ENCODE assay signal across 34 cellular contexts in the genomic region with DNA sequence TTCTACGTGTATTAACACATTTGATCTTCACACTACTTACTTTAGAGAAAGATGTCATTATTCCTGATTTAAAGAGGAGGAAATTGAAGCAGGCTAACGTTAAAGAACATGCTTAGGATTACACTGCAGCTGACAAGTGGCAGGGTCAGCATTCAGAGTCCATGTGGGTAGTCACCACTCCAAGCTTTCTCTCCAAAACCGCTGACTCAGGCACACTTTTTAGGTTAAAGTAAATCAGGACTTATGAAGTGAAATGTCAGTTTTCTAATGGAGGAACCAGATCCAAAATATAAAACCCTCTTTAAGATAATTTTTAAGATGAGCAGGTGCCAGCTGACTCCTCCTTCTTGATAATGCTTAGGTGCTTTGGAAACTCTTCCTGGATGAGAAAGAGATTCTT.
DNase-seq lines count a peak whose midpoint lies in the region; ATAC-seq, FAIRE-seq and TF ChIP-seq lines count a peak whose summit lies in the region.
"Had no signal": no experiment of that assay in that cellular context is flagged by ENCODE, and none has a peak within 500 bp of the region (broad histone marks: within the 10 kb centered on the region; RNA-seq: fewer than 3 reads in every experiment).

No MANE protein-coding gene starts in this region.

- no peak overlapping the region for H3K18ac ChIP-seq in IMR-90 (ENCODE audit: low read depth, low read length)

- H3K9me1 ChIP-seq in IMR-90 (ENCODE audit: insufficient read depth, low read length) (no peaks in the 10 kb centered on the region), K562 (ENCODE audit: control insufficient read depth, insufficient read depth, low read length) (no peaks in the 10 kb centered on the region)

- H2BK15ac ChIP-seq in IMR-90 (ENCODE audit: low read depth, low read length), result no peak overlapping the region

- dilution Hi-C loops in IMR-90 (cut with HindIII; ENCODE audit: low sequenced_read_pairs, unreplicated experiment), result no loop called here

- no peak overlapping the region for H3K4me2 ChIP-seq in HepG2 (ENCODE audit: low read depth, low read length)
- H3K4me2 ChIP-seq in A549, result no peak overlapping the region
- no peak overlapping the region for H3K4me2 ChIP-seq in IMR-90 (ENCODE audit: low read depth, low read length)
- H3K4me2 ChIP-seq in K562 (ENCODE audit: insufficient read depth, low read length), result no peak overlapping the region
- H3K4me2 ChIP-seq: BLaER1; BLaER1 treated with 17β-estradiol and CSF1 and Interleukin-3, amounts not matched to agents 10 nM and 100 nM had no signal

- no TSS peak for BruUV-seq in HepG2 (replicated peaks; lab: Mats Ljungman, UMichigan)
- BruUV-seq in IMR-90 (replicated peaks; lab: Mats Ljungman, UMichigan), result no TSS peak
- no TSS peak for BruUV-seq in K562 (replicated peaks; lab: Mats Ljungman, UMichigan)

- no peak overlapping the region for H2BK5ac ChIP-seq in IMR-90 (ENCODE audit: low read depth, low read length, poor library complexity, severe bottlenecking)

- no peak overlapping the region for H3K4ac ChIP-seq in IMR-90 (ENCODE audit: low read depth, low read length)

- H3K27ac ChIP-seq in HepG2 (ENCODE audit: extremely low read length, insufficient read depth, low read length) (no peak overlapping the region), right lobe of liver (no peak overlapping the region), A549 (no peak overlapping the region), IMR-90 (ENCODE audit: insufficient read depth, low read length) (no peak overlapping the region), K562 (ENCODE audit: extremely low read depth, low read depth, low read length) (no peak overlapping the region)
- H3K27ac ChIP-seq: 22Rv1; BLaER1; BLaER1 treated with 17β-estradiol and CSF1 and Interleukin-3, amounts not matched to agents 10 nM and 100 nM; C4-2B had no signal

- DNase-seq in HepG2 (ENCODE audit: low spot score) (no peak), right lobe of liver (no peak), A549 (ENCODE audit: low read depth in 1 of 2, low spot score in 1 of 2) (no peak), IMR-90 (no peak), K562 (ENCODE audit: extremely low read depth in 1 of 4, low spot score in 3 of 4) (no peak), left lobe of liver (ENCODE audit: low spot score) (no peak), posterior vena cava (ENCODE audit: low spot score) (no peak), cerebellar cortex (ENCODE audit: low spot score) (no peak)
- DNase-seq: 8988T; ACHN; AML-193; BE2C; C1 segment of cervical spinal cord; Caco-2; Calu3; CD4-positive, alpha-beta memory T cell; CD4-positive, alpha-beta T cell; CD4-positive, CD25-positive, alpha-beta regulatory T cell; CD8-positive, alpha-beta memory T cell; CD8-positive, alpha-beta T cell; COR-L47; DMS 273 treated with DMSO at 0.1 percent for 48 hours; DMS153; DMS53; DMS79; DMS79 treated with DMSO at 0.1 percent for 48 hours; DND-41; EL had no signal

- 33% methylated on average over 3 of the region's 3 CpGs for WGBS in HepG2 (ENCODE audit: low lambda C conversion rate)
- 46% methylated on average over 3 of the region's 3 CpGs for WGBS in right lobe of liver (ENCODE audit: insufficient coverage, low coverage, low lambda C conversion rate, missing lambda C conversion rate)
- WGBS in A549 (ENCODE audit: missing lambda C conversion rate), result 29% methylated on average over 3 of the region's 3 CpGs
- no CpG with 5 or more reads among the region's 3 CpGs for WGBS in IMR-90 (ENCODE audit: extremely low coverage in 2 of 2, insufficient read length in 1 of 2), 2 experiments
- WGBS in K562 (ENCODE audit: insufficient coverage, low coverage, missing lambda C conversion rate), result 0% methylated on average over 3 of the region's 3 CpGs

- H2AFZ ChIP-seq in HepG2 (ENCODE audit: low read length) (no peak overlapping the region), IMR-90 (replicated peaks; ENCODE audit: low read length, poor library complexity) (no peak overlapping the region), K562 (ENCODE audit: low read depth, low read length) (no peak overlapping the region)

- no peak overlapping the region for H3K23ac ChIP-seq in IMR-90 (ENCODE audit: low read depth, low read length)

- H2BK20ac ChIP-seq in IMR-90 (ENCODE audit: low read depth, low read length), result no peak overlapping the region

- H3K79me1 ChIP-seq in IMR-90 (ENCODE audit: low read depth in 1 of 2, low read length in 2 of 2), result no peaks in the 10 kb centered on the region

- no peak overlapping the region for H3K4me3 ChIP-seq in HepG2 (replicated peaks in 1 of 3; ENCODE audit: insufficient read depth in 1 of 3, low read depth in 2 of 3, low read length in 3 of 3)
- no peak overlapping the region for H3K4me3 ChIP-seq in right lobe of liver
- H3K4me3 ChIP-seq in A549, result no peak overlapping the region
- no peak overlapping the region for H3K4me3 ChIP-seq in IMR-90 (ENCODE audit: insufficient read depth, low read depth, low read length)
- no peak overlapping the region for H3K4me3 ChIP-seq in K562
- H3K4me3 ChIP-seq: BLaER1; BLaER1 treated with 17β-estradiol and CSF1 and Interleukin-3, amounts not matched to agents 10 nM and 100 nM had no signal

- H4K20me1 ChIP-seq in HepG2 (ENCODE audit: insufficient read depth, low read length), result no peaks in the 10 kb centered on the region
- no peaks in the 10 kb centered on the region for H4K20me1 ChIP-seq in IMR-90 (ENCODE audit: insufficient read depth, low read length)
- no peaks in the 10 kb centered on the region for H4K20me1 ChIP-seq in K562 (replicated peaks; ENCODE audit: control insufficient read depth, insufficient read depth, low read length)
- H4K20me1 ChIP-seq: BLaER1; BLaER1 treated with 17β-estradiol and CSF1 and Interleukin-3, amounts not matched to agents 10 nM and 100 nM had no signal

- no peaks in the 10 kb centered on the region for H3K4me1 ChIP-seq in HepG2 (ENCODE audit: insufficient read depth, low read length)
- H3K4me1 ChIP-seq in right lobe of liver, result no peaks in the 10 kb centered on the region
- no peaks in the 10 kb centered on the region for H3K4me1 ChIP-seq in A549
- H3K4me1 ChIP-seq in IMR-90 (ENCODE audit: control insufficient read depth, insufficient read depth, low read length), result no peaks in the 10 kb centered on the region
- no peaks in the 10 kb centered on the region for H3K4me1 ChIP-seq in K562 (replicated peaks in 1 of 2; ENCODE audit: control insufficient read depth in 2 of 2, insufficient read depth in 2 of 2, low read length in 2 of 2)
- H3K4me1 ChIP-seq: BE2C; BLaER1; BLaER1 treated with 17β-estradiol and CSF1 and Interleukin-3, amounts not matched to agents 10 nM and 100 nM; Caco-2 had no signal

- CTCF ChIA-PET in HepG2 (lab: Yijun Ruan, JAX; ENCODE audit: low intra/inter-chr PET ratio, low total read pairs), result no interaction called here
- CTCF ChIA-PET in A549 (lab: Yijun Ruan, JAX), result no interaction called here
- CTCF ChIA-PET in IMR-90 (lab: Yijun Ruan, JAX), result no interaction called here
- CTCF ChIA-PET in K562 (lab: Yijun Ruan, JAX; ENCODE audit: low intra/inter-chr PET ratio), result no interaction called here

- TF ChIP-seq CTCF in HepG2 (CRISPR knock-in tag; IDR thresholded peaks at IDR 0.05) (no peak), right lobe of liver (IDR thresholded peaks at IDR 0.05) (no peak), A549 (IDR thresholded peaks at IDR 0.05) (no peak), IMR-90 (conservative IDR thresholded peaks at IDR 0.05; ENCODE audit: low read depth, low read length) (no peak), K562 (IDR thresholded peaks at IDR 0.05 in 2 of 3, conservative IDR thresholded peaks at IDR 0.05 in 1 of 3; ENCODE audit: insufficient read depth in 2 of 3, low read depth in 1 of 3, low read length in 3 of 3) (no peak)

- H3K9ac ChIP-seq in HepG2 (ENCODE audit: insufficient read depth, low read depth, low read length), result no peak overlapping the region
- no peak overlapping the region for H3K9ac ChIP-seq in IMR-90 (ENCODE audit: low read depth, low read length)
- H3K9ac ChIP-seq in K562 (ENCODE audit: insufficient read depth in 1 of 2, low read depth in 2 of 2, low read length in 2 of 2), result no peak overlapping the region
- H3K9ac ChIP-seq: BLaER1; BLaER1 treated with 17β-estradiol and CSF1 and Interleukin-3, amounts not matched to agents 10 nM and 100 nM had no signal

- FAIRE-seq in HepG2 (lab: Jason Lieb, UNC) (no peak), A549 (lab: Jason Lieb, UNC) (no peak), K562 (lab: Jason Lieb, UNC) (no peak)
- FAIRE-seq: A204.1, D721Med had no signal

- TF ChIP-seq EP300 in HepG2 (IDR thresholded peaks at IDR 0.05; ENCODE audit: low read depth in 2 of 2, low read length in 2 of 2) (no peak), HepG2 (CRISPR knock-in tag; IDR thresholded peaks at IDR 0.05; ENCODE audit: borderline replicate concordance) (no peak), A549 (IDR thresholded peaks at IDR 0.05) (no peak), K562 (IDR thresholded peaks at IDR 0.05; ENCODE audit: low read length) (no peak)

- no peak overlapping the region for H2AK5ac ChIP-seq in IMR-90 (ENCODE audit: low read depth, low read length)

- TF ChIP-seq POLR2A in HepG2 (IDR thresholded peaks at IDR 0.05; ENCODE audit: insufficient read depth in 1 of 2, low read depth in 2 of 2, low read length in 2 of 2), result no peak
- no peak for TF ChIP-seq POLR2A in right lobe of liver (IDR thresholded peaks at IDR 0.05)
- no peak for TF ChIP-seq POLR2A in A549 (IDR thresholded peaks at IDR 0.05; ENCODE audit: low read length)
- no peak for TF ChIP-seq POLR2A in IMR-90 (IDR thresholded peaks at IDR 0.05; ENCODE audit: low read depth, low read length)
- TF ChIP-seq POLR2A in K562 (conservative IDR thresholded peaks at IDR 0.05), result no peak

- H3K79me2 ChIP-seq in HepG2 (ENCODE audit: insufficient read depth, low read length), result no peaks in the 10 kb centered on the region
- H3K79me2 ChIP-seq in K562 (ENCODE audit: control insufficient read depth, insufficient read depth, low read length), result no peaks in the 10 kb centered on the region

- no peak overlapping the region for H2AK9ac ChIP-seq in IMR-90 (replicated peaks; ENCODE audit: low read depth, low read length, poor library complexity)

- H4K8ac ChIP-seq in IMR-90 (ENCODE audit: low read depth in 2 of 2, low read length in 2 of 2), result no peak overlapping the region

- H3K36me3 ChIP-seq in HepG2 (replicated peaks in 1 of 2; ENCODE audit: control insufficient read depth in 1 of 2, insufficient read depth in 2 of 2, low read length in 2 of 2), result no peaks in the 10 kb centered on the region
- H3K36me3 ChIP-seq in right lobe of liver, result no peaks in the 10 kb centered on the region
- H3K36me3 ChIP-seq in IMR-90 (ENCODE audit: control insufficient read depth, insufficient read depth, low read length), result no peaks in the 10 kb centered on the region
- no peaks in the 10 kb centered on the region for H3K36me3 ChIP-seq in K562 (ENCODE audit: control insufficient read depth, insufficient read depth, low read length)
- H3K36me3 ChIP-seq: BE2C; BLaER1; BLaER1 treated with 17β-estradiol and CSF1 and Interleukin-3, amounts not matched to agents 10 nM and 100 nM had no signal

- no peak for TF ChIP-seq RAD21 in HepG2 (CRISPR knock-in tag; IDR thresholded peaks at IDR 0.05)
- TF ChIP-seq RAD21 in A549 (conservative IDR thresholded peaks at IDR 0.05 in 1 of 2, IDR thresholded peaks at IDR 0.05 in 1 of 2), result no peak
- TF ChIP-seq RAD21 in IMR-90 (IDR thresholded peaks at IDR 0.05; ENCODE audit: low read length), result no peak
- no peak for TF ChIP-seq RAD21 in K562 (CRISPR knock-in tag; conservative IDR thresholded peaks at IDR 0.05 in 1 of 2, IDR thresholded peaks at IDR 0.05 in 1 of 2)

- H3K14ac ChIP-seq in IMR-90 (replicated peaks; ENCODE audit: low read depth, low read length), result no peak overlapping the region

- H4K5ac ChIP-seq in IMR-90 (ENCODE audit: low read depth, low read length), result no peak overlapping the region

- ATAC-seq in HepG2, result no peak
- ATAC-seq in right lobe of liver, result no peak
- ATAC-seq in A549, result no peak
- ATAC-seq in IMR-90 (ENCODE audit: low read depth), result no peak
- no peak for ATAC-seq in K562
- no peak for ATAC-seq in left lobe of liver
- ATAC-seq: CD8-positive, alpha-beta T cell had no signal

- POLR2A ChIA-PET in HepG2 (lab: Yijun Ruan, JAX) (no interaction called here), A549 (lab: Yijun Ruan, JAX) (no interaction called here), IMR-90 (lab: Charles Lee; ENCODE audit: unreplicated experiment) (no interaction called here), K562 (lab: Yijun Ruan, JAX) (no interaction called here)

- H3K9me3 ChIP-seq in HepG2 (ENCODE audit: low read length), result no peaks in the 10 kb centered on the region
- no peaks in the 10 kb centered on the region for H3K9me3 ChIP-seq in right lobe of liver
- H3K9me3 ChIP-seq in A549, result no peaks in the 10 kb centered on the region
- no peaks in the 10 kb centered on the region for H3K9me3 ChIP-seq in IMR-90 (ENCODE audit: control insufficient read depth, insufficient read depth, low read length)
- H3K9me3 ChIP-seq in K562 (replicated peaks; ENCODE audit: control insufficient read depth, insufficient read depth, low read depth, low read length), result no peaks in the 10 kb centered on the region
- H3K9me3 ChIP-seq: BE2C, BLaER1, Caco-2 had no signal

- H3K27me3 ChIP-seq in HepG2 (ENCODE audit: control insufficient read depth in 1 of 2, insufficient read depth in 2 of 2, low read length in 2 of 2) (no peaks in the 10 kb centered on the region), right lobe of liver (no peaks in the 10 kb centered on the region), IMR-90 (ENCODE audit: control insufficient read depth, insufficient read depth, low read length) (no peaks in the 10 kb centered on the region), K562 (ENCODE audit: control insufficient read depth in 2 of 2, insufficient read depth in 2 of 2, low read length in 2 of 2) (peaks cover 0 to 13% of the 10 kb centered on the region in 2 experiments; a peak in 3 of 5 replicates)
- H3K27me3 ChIP-seq: BE2C; BLaER1; BLaER1 treated with 17β-estradiol and CSF1 and Interleukin-3, amounts not matched to agents 10 nM and 100 nM had no signal

- intact Hi-C loops in HepG2 (cut with micrococcal nuclease; ENCODE audit: unreplicated experiment) (no loop called here), right lobe of liver (cut with DNase I) (no loop called here), IMR-90 (cut with micrococcal nuclease) (no loop called here), K562 (cut with micrococcal nuclease) (no loop called here), posterior vena cava (cut with DNase I) (no loop called here)

- no peak overlapping the region for H4K91ac ChIP-seq in IMR-90 (ENCODE audit: insufficient read depth, low read depth, low read length)

- no peak overlapping the region for H2BK120ac ChIP-seq in IMR-90 (ENCODE audit: low read depth, low read length)

- H3K56ac ChIP-seq in IMR-90 (ENCODE audit: extremely low read depth, insufficient read depth, low read length), result no peak overlapping the region

- in situ Hi-C loops in HepG2 (cut with HindIII; ENCODE audit: extremely low pct_ligation_motif_present, low pct_unique_long_range_greater_than_20kb) (no loop called here), IMR-90 (cut with MboI; ENCODE audit: low sequenced_read_pairs) (loop anchor here (25.0 kb wide), 1 partner anchor 1250 kb away; no protein-coding TSS in a partner anchor), K562 (cut with MboI) (no loop called here)

Comparison
In these comparisons a context has a peak if more than half of its experiments do, and no peak if none do; other contexts are left out.
1. Of the 241 proteins assayed by ChIP-seq in both HepG2 and K562: peak only in HepG2: MAFK; only in K562: MAFG; in both: MAFF; in neither: 238.